ENCODE assay signal across 1 cellular context in genomic region chr22:37638351-37639069, GRCh38.
TF ChIP-seq lines count a peak whose summit lies in the region.

No MANE protein-coding gene starts in this region.

TF ChIP-seq in HepG2, 621 proteins besides CTCF, POLR2A, EP300 and RAD21 (continues in another document):
- TF ChIP-seq ZNF264 (CRISPR knock-in tag; IDR thresholded peaks at IDR 0.05) = no peak
- 0 out of 2 replicates have a peak, but pooled peaks have one; percentile 36 for TF ChIP-seq ZSCAN25 (CRISPR knock-in tag; IDR thresholded peaks at IDR 0.05)
- TF ChIP-seq HMGA1 (CRISPR knock-in tag; conservative IDR thresholded peaks at IDR 0.05) = no peak
- TF ChIP-seq CAMTA2 (CRISPR knock-in tag; IDR thresholded peaks at IDR 0.05; ENCODE audit: borderline replicate concordance) = 0 out of 2 replicates have a peak, but pooled peaks have one; percentile 59
- no peak for TF ChIP-seq THRA (CRISPR knock-in tag; IDR thresholded peaks at IDR 0.05; ENCODE audit: borderline replicate concordance)
- no peak for TF ChIP-seq ONECUT2 (CRISPR knock-in tag; IDR thresholded peaks at IDR 0.05)
- TF ChIP-seq HIC2 (CRISPR knock-in tag; IDR thresholded peaks at IDR 0.05; ENCODE audit: low read depth) = peak; percentile 75; the same call in 1 of the 2 replicates
- TF ChIP-seq SP1 (IDR thresholded peaks at IDR 0.05) = no peak
- TF ChIP-seq SP1 (CRISPR knock-in tag; IDR thresholded peaks at IDR 0.05) = no peak
- no peak for TF ChIP-seq DBP (CRISPR knock-in tag; IDR thresholded peaks at IDR 0.05; ENCODE audit: not compliant biosample characterization)
- no peak for TF ChIP-seq ZSCAN5A (CRISPR knock-in tag; IDR thresholded peaks at IDR 0.05; ENCODE audit: borderline replicate concordance)
- no peak for TF ChIP-seq WIZ (CRISPR knock-in tag; IDR thresholded peaks at IDR 0.05)
- peak; percentile 56; the same call in 1 of the 2 replicates for TF ChIP-seq PATZ1 (CRISPR knock-in tag; IDR thresholded peaks at IDR 0.05)
- peak; percentile 32; the same call in 1 of the 2 replicates for TF ChIP-seq RXRB (CRISPR knock-in tag; IDR thresholded peaks at IDR 0.05; ENCODE audit: borderline replicate concordance)
- 0 out of 2 replicates have a peak, but pooled peaks have one; percentile 17 for TF ChIP-seq ZNF276 (CRISPR knock-in tag; IDR thresholded peaks at IDR 0.05; ENCODE audit: low read depth)
- 0 out of 2 replicates have a peak, but pooled peaks have one; percentile 10 for TF ChIP-seq ZNF510 (CRISPR knock-in tag; IDR thresholded peaks at IDR 0.05; ENCODE audit: low read depth)
- TF ChIP-seq HCFC1 (IDR thresholded peaks at IDR 0.05; ENCODE audit: low read depth, low read length) = no peak
- no peak for TF ChIP-seq DMAP1 (CRISPR knock-in tag; IDR thresholded peaks at IDR 0.05)
- no peak for TF ChIP-seq ESRRA (CRISPR knock-in tag; IDR thresholded peaks at IDR 0.05; ENCODE audit: low read depth)
- no peak for TF ChIP-seq PRDM4 (CRISPR knock-in tag; IDR thresholded peaks at IDR 0.05; ENCODE audit: borderline replicate concordance)
- TF ChIP-seq ZFP36L1 (CRISPR knock-in tag; IDR thresholded peaks at IDR 0.05) = no peak
- no peak for TF ChIP-seq CEBPB (IDR thresholded peaks at IDR 0.05; ENCODE audit: borderline replicate concordance, low read depth, low read length)
- TF ChIP-seq ZNF230 (CRISPR knock-in tag; IDR thresholded peaks at IDR 0.05) = no peak
- peak; percentile 76; the same call in 1 of the 2 replicates for TF ChIP-seq ZNF724P (CRISPR knock-in tag; IDR thresholded peaks at IDR 0.05; ENCODE audit: borderline replicate concordance)
- TF ChIP-seq CCDC6 (CRISPR knock-in tag; IDR thresholded peaks at IDR 0.05) = 0 out of 2 replicates have a peak, but pooled peaks have one; percentile 52
- peak; percentile 98 for TF ChIP-seq ZNF7 (CRISPR knock-in tag; IDR thresholded peaks at IDR 0.05)
- TF ChIP-seq ZNF839 (CRISPR knock-in tag; IDR thresholded peaks at IDR 0.05; ENCODE audit: borderline replicate concordance) = no peak
- no peak for TF ChIP-seq HMG20B (CRISPR knock-in tag; conservative IDR thresholded peaks at IDR 0.05)
- TF ChIP-seq KDM4B (CRISPR knock-in tag; IDR thresholded peaks at IDR 0.05) = no peak
- TF ChIP-seq SKI (IDR thresholded peaks at IDR 0.05; ENCODE audit: partially characterized antibody) = peak; percentile 18
- no peak for TF ChIP-seq TOPORS (CRISPR knock-in tag; IDR thresholded peaks at IDR 0.05)
- peak; percentile 80; the same call in 1 of the 2 replicates for TF ChIP-seq ZNF788 (CRISPR knock-in tag; IDR thresholded peaks at IDR 0.05; ENCODE audit: borderline replicate concordance)
- no peak for TF ChIP-seq KLF11 (CRISPR knock-in tag; IDR thresholded peaks at IDR 0.05)
- no peak for TF ChIP-seq MEF2D (CRISPR knock-in tag; IDR thresholded peaks at IDR 0.05)
- TF ChIP-seq CREM (IDR thresholded peaks at IDR 0.05) = no peak
- TF ChIP-seq CREM (CRISPR knock-in tag; IDR thresholded peaks at IDR 0.05) = no peak
- no peak for TF ChIP-seq GABPA (IDR thresholded peaks at IDR 0.05; ENCODE audit: low read depth, low read length)
- TF ChIP-seq GABPA (CRISPR knock-in tag; IDR thresholded peaks at IDR 0.05; ENCODE audit: low read depth) = no peak
- TF ChIP-seq BCL6 (CRISPR knock-in tag; IDR thresholded peaks at IDR 0.05) = 0 out of 2 replicates have a peak, but pooled peaks have one; percentile 15
- TF ChIP-seq E2F1 (CRISPR knock-in tag; IDR thresholded peaks at IDR 0.05) = no peak
- peak; percentile 71 for TF ChIP-seq HNF4A (CRISPR knock-in tag; IDR thresholded peaks at IDR 0.05)
- TF ChIP-seq ZNF687 (CRISPR knock-in tag; IDR thresholded peaks at IDR 0.05) = peak; percentile 57
- no peak for TF ChIP-seq ATF4 (CRISPR knock-in tag; IDR thresholded peaks at IDR 0.05)
- TF ChIP-seq CHD4 (IDR thresholded peaks at IDR 0.05; ENCODE audit: borderline replicate concordance, low read length) = no peak
- TF ChIP-seq POLR2AphosphoS2 (IDR thresholded peaks at IDR 0.05; ENCODE audit: low read depth, low read length) = 0 out of 2 replicates have a peak, but pooled peaks have one; percentile 40
- TF ChIP-seq ZNF160 (CRISPR knock-in tag; IDR thresholded peaks at IDR 0.05) = no peak
- no peak for TF ChIP-seq JUN (CRISPR knock-in tag; IDR thresholded peaks at IDR 0.05)
- TF ChIP-seq KLF16 (CRISPR knock-in tag; IDR thresholded peaks at IDR 0.05) = no peak
- TF ChIP-seq ZMAT3 (CRISPR knock-in tag; conservative IDR thresholded peaks at IDR 0.05) = no peak
- TF ChIP-seq ZC3H13 (CRISPR knock-in tag; IDR thresholded peaks at IDR 0.05) = 0 out of 2 replicates have a peak, but pooled peaks have one; percentile 36
- TF ChIP-seq ZNF792 (CRISPR knock-in tag; IDR thresholded peaks at IDR 0.05) = no peak
